Comparison of ENCODE assay signal across 21 cellular contexts in the genomic region with DNA sequence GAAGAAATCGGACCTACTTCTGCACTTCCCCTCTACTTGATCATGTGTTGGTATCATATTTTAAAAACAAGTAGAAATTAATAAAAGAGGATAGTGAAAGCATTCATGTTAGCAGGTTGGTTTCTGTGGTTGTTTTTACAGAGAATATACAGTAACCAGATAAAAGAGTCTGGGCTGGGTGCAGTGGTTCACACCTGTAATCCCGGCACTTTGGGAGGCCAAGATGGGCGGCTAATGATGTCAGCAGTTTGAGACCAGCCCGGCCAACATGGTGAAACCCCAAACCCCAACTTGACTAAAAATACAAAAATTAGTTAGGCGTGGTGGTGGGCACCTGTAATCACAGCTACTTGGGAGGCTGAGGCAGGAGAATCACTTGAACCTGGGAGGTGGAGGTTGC. TPM values are rescaled to one million over a fixed set of nuclear protein-coding genes. Genes with fewer than 3 reads are reported as not detected.
DNase-seq lines count a peak whose midpoint lies in the region; ATAC-seq and TF ChIP-seq lines count a peak whose summit lies in the region.
"Had no signal": no experiment of that assay in that cellular context is flagged by ENCODE, and none has a peak within 500 bp of the region (broad histone marks: within the 10 kb centered on the region; RNA-seq: fewer than 3 reads in every experiment).

No MANE protein-coding gene starts in this region.

- H3K27me3 ChIP-seq in CD8-positive, alpha-beta T cell (ENCODE audit: insufficient read depth, low read length), result no peaks in the 10 kb centered on the region
- H3K27me3 ChIP-seq: esophagus squamous epithelium, right atrium auricular region, tibial artery had no signal

- H3K36me3 ChIP-seq in CD8-positive, alpha-beta T cell (ENCODE audit: insufficient read depth, low read length), result no peaks in the 10 kb centered on the region
- H3K36me3 ChIP-seq: esophagus squamous epithelium, right atrium auricular region, tibial artery had no signal

- peak; percentile 58 for ATAC-seq in CD8-positive, alpha-beta T cell
- ATAC-seq in WTC11 (no peak), HG03196 (IDR thresholded peaks at IDR 0.05; ENCODE audit: unreplicated experiment) (no peak)
- peak; percentile 96 for ATAC-seq in effector memory CD8-positive, alpha-beta T cell (replicated peaks)

- no peak for TF ChIP-seq CTCF in CD8-positive, alpha-beta T cell (IDR thresholded peaks at IDR 0.05)
- no peak for TF ChIP-seq CTCF in WTC11 (IDR thresholded peaks at IDR 0.05)

- H3K27ac ChIP-seq in CD8-positive, alpha-beta T cell (ENCODE audit: low read depth, low read length), result no peak overlapping the region
- H3K27ac ChIP-seq: esophagus squamous epithelium, right atrium auricular region, tibial artery had no signal

- no peaks in the 10 kb centered on the region for H3K9me3 ChIP-seq in CD8-positive, alpha-beta T cell (ENCODE audit: low read length)
- H3K9me3 ChIP-seq: esophagus squamous epithelium, right atrium auricular region, tibial artery had no signal

- H3K27me3 Mint-ChIP-seq in activated T-cell treated with anti-CD3 and anti-CD28 coated beads, Interleukin-2, amount 50 U/mL, for 24 hours, result peaks cover 32% of the 10 kb centered on the region
- peaks cover 5% of the 10 kb centered on the region for H3K27me3 Mint-ChIP-seq in CD8-positive, alpha-beta T cell (ENCODE audit: low read depth)
- no peaks in the 10 kb centered on the region for H3K27me3 Mint-ChIP-seq in WTC11 (ENCODE audit: low read depth)
- peaks cover 35 to 38% of the 10 kb centered on the region in 2 donors for H3K27me3 Mint-ChIP-seq in effector memory CD8-positive, alpha-beta T cell

- no peaks in the 10 kb centered on the region for H3K9me3 Mint-ChIP-seq in activated T-cell treated with anti-CD3 and anti-CD28 coated beads, Interleukin-2, amount 50 U/mL, for 24 hours
- H3K9me3 Mint-ChIP-seq in CD8-positive, alpha-beta T cell, result no peaks in the 10 kb centered on the region
- no peaks in the 10 kb centered on the region for H3K9me3 Mint-ChIP-seq in WTC11
- H3K9me3 Mint-ChIP-seq in effector memory CD8-positive, alpha-beta T cell, result no peaks in the 10 kb centered on the region

- H3K4me1 ChIP-seq in CD8-positive, alpha-beta T cell (ENCODE audit: insufficient read depth, low read length), result no peaks in the 10 kb centered on the region

- CTCF ChIA-PET in CD8-positive, alpha-beta T cell (lab: Charles Lee), result no interaction called here
- CTCF ChIA-PET in WTC11 (lab: Charles Lee), result no interaction called here

- H3K27ac Mint-ChIP-seq in activated T-cell treated with anti-CD3 and anti-CD28 coated beads, Interleukin-2, amount 50 U/mL, for 24 hours, result no peak overlapping the region
- no peak overlapping the region for H3K27ac Mint-ChIP-seq in CD8-positive, alpha-beta T cell
- H3K27ac Mint-ChIP-seq in WTC11, result 0 out of 2 replicates have a peak overlapping the region, but pooled peaks have one; percentile 32
- no peak overlapping the region for H3K27ac Mint-ChIP-seq in effector memory CD8-positive, alpha-beta T cell

- no peaks in the 10 kb centered on the region for H3K36me3 Mint-ChIP-seq in activated T-cell treated with anti-CD3 and anti-CD28 coated beads, Interleukin-2, amount 50 U/mL, for 24 hours (ENCODE audit: low read depth)
- H3K36me3 Mint-ChIP-seq in CD8-positive, alpha-beta T cell, result no peaks in the 10 kb centered on the region
- H3K36me3 Mint-ChIP-seq in WTC11, result no peaks in the 10 kb centered on the region
- no peaks in the 10 kb centered on the region for H3K36me3 Mint-ChIP-seq in effector memory CD8-positive, alpha-beta T cell (ENCODE audit: insufficient read depth)

- intact Hi-C loops in CD8-positive, alpha-beta T cell (cut with DNase I, micrococcal nuclease), result no loop called here

- DNase-seq in activated T-cell treated with anti-CD3 and anti-CD28 coated beads for 48 hours (ENCODE audit: low read depth), result peak; percentile 9
- DNase-seq in activated T-cell treated with anti-CD3 and anti-CD28 coated beads, Interleukin-2, amount 50 U/mL, for 24 hours, result no peak
- peak in 2 of 7 experiments; percentile 8 to 57 for DNase-seq in CD8-positive, alpha-beta T cell
- no peak for DNase-seq in WTC11 (ENCODE audit: low spot score)
- DNase-seq in effector memory CD8-positive, alpha-beta T cell, result peak; percentile 14 to 32 (median 16)
- DNase-seq in NCI-H1105 treated with DMSO at 0.1 percent for 48 hours (lab: John Stamatoyannopoulos, UW), result no peak
- no peak for DNase-seq in SHP77 treated with DMSO at 0.1 percent for 48 hours (lab: John Stamatoyannopoulos, UW)
- DNase-seq: activated effector memory CD4-positive, alpha-beta T cell treated with anti-CD3 and anti-CD28 coated beads, Interleukin-2, amount 50 U/mL, for 16 hours; DMS53; effector memory CD4-positive, alpha-beta T cell; esophagus squamous epithelium; kidney; MV-4-11; NCI-H1694 treated with DMSO at 0.1 percent for 48 hours; NCI-H2227 treated with DMSO at 0.1 percent for 48 hours; NCI-H774; stimulated activated naive CD4-positive, alpha-beta T cell treated with Interleukin-2 at 50 U/mL for 16 hours; SW 1271; tibial artery had no signal

- POLR2A ChIA-PET in CD8-positive, alpha-beta T cell (lab: Charles Lee), result no interaction called here
- POLR2A ChIA-PET in WTC11 (lab: Charles Lee), result interaction anchor here (0.6 kb wide), 1 partner anchor 18 kb away, joined by 3 read pairs; no protein-coding TSS in a partner anchor

- H3K4me1 Mint-ChIP-seq in activated T-cell treated with anti-CD3 and anti-CD28 coated beads, Interleukin-2, amount 50 U/mL, for 24 hours (ENCODE audit: low read depth), result peaks cover 26% of the 10 kb centered on the region
- H3K4me1 Mint-ChIP-seq in CD8-positive, alpha-beta T cell (ENCODE audit: low read depth), result peaks cover 17% of the 10 kb centered on the region
- H3K4me1 Mint-ChIP-seq in WTC11, result peaks cover 35% of the 10 kb centered on the region
- H3K4me1 Mint-ChIP-seq in effector memory CD8-positive, alpha-beta T cell (ENCODE audit: low read depth in 2 of 2), result peaks cover 10 to 12% of the 10 kb centered on the region in 2 donors

- no peak overlapping the region for H3K4me3 Mint-ChIP-seq in activated T-cell treated with anti-CD3 and anti-CD28 coated beads, Interleukin-2, amount 50 U/mL, for 24 hours
- peak overlapping the region; percentile 32 for H3K4me3 Mint-ChIP-seq in CD8-positive, alpha-beta T cell
- H3K4me3 Mint-ChIP-seq in WTC11, result no peak overlapping the region
- peak overlapping the region; percentile 34 to 65 for H3K4me3 Mint-ChIP-seq in effector memory CD8-positive, alpha-beta T cell

- no peak overlapping the region for H3K4me3 ChIP-seq in CD8-positive, alpha-beta T cell (ENCODE audit: low read depth, low read length)
- H3K4me3 ChIP-seq: esophagus squamous epithelium, right atrium auricular region, tibial artery had no signal

TF ChIP-seq in WTC11, 78 proteins besides CTCF, POLR2A, EP300 and RAD21 (continues in another document):
- TF ChIP-seq, protein P1, sequence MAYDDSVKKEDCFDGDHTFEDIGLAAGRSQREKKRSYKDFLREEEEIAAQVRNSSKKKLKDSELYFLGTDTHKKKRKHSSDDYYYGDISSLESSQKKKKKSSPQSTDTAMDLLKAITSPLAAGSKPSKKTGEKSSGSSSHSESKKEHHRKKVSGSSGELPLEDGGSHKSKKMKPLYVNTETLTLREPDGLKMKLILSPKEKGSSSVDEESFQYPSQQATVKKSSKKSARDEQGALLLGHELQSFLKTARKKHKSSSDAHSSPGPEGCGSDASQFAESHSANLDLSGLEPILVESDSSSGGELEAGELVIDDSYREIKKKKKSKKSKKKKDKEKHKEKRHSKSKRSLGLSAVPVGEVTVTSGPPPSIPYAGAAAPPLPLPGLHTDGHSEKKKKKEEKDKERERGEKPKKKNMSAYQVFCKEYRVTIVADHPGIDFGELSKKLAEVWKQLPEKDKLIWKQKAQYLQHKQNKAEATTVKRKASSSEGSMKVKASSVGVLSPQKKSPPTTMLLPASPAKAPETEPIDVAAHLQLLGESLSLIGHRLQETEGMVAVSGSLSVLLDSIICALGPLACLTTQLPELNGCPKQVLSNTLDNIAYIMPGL (CRISPR knock-in tag; IDR thresholded peaks at IDR 0.05), result no peak
- TF ChIP-seq FOXP1 (CRISPR knock-in tag; IDR thresholded peaks at IDR 0.05; ENCODE audit: borderline replicate concordance) (no peak), FOXK1 (CRISPR knock-in tag; IDR thresholded peaks at IDR 0.05) (no peak), FOXJ3 (CRISPR knock-in tag; IDR thresholded peaks at IDR 0.05; ENCODE audit: borderline replicate concordance) (no peak), NFE2L1 (CRISPR knock-in tag; IDR thresholded peaks at IDR 0.05) (no peak)
- TF ChIP-seq, protein P2, sequence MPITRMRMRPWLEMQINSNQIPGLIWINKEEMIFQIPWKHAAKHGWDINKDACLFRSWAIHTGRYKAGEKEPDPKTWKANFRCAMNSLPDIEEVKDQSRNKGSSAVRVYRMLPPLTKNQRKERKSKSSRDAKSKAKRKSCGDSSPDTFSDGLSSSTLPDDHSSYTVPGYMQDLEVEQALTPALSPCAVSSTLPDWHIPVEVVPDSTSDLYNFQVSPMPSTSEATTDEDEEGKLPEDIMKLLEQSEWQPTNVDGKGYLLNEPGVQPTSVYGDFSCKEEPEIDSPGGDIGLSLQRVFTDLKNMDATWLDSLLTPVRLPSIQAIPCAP (CRISPR knock-in tag; IDR thresholded peaks at IDR 0.05), result no peak
- TF ChIP-seq, protein P3, sequence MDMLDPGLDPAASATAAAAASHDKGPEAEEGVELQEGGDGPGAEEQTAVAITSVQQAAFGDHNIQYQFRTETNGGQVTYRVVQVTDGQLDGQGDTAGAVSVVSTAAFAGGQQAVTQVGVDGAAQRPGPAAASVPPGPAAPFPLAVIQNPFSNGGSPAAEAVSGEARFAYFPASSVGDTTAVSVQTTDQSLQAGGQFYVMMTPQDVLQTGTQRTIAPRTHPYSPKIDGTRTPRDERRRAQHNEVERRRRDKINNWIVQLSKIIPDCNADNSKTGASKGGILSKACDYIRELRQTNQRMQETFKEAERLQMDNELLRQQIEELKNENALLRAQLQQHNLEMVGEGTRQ (CRISPR knock-in tag; IDR thresholded peaks at IDR 0.05), result no peak
- TF ChIP-seq, protein P4, sequence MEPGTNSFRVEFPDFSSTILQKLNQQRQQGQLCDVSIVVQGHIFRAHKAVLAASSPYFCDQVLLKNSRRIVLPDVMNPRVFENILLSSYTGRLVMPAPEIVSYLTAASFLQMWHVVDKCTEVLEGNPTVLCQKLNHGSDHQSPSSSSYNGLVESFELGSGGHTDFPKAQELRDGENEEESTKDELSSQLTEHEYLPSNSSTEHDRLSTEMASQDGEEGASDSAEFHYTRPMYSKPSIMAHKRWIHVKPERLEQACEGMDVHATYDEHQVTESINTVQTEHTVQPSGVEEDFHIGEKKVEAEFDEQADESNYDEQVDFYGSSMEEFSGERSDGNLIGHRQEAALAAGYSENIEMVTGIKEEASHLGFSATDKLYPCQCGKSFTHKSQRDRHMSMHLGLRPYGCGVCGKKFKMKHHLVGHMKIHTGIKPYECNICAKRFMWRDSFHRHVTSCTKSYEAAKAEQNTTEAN (CRISPR knock-in tag; IDR thresholded peaks at IDR 0.05), result no peak

RNA-seq across cellular contexts. Expression of a gene that starts 55.9 kb away (rescaled TPM):
- total RNA-seq in CD8-positive, alpha-beta T cell, result 1 to 10 TPM; 1.3 to 2.1 TPM
- total RNA-seq in WTC11 (2021), result 61.9 to 72.8 TPM (median 68.8 TPM) in 3 replicates

Comparison
In these comparisons a context has a peak if more than half of its experiments do, and no peak if none do; other contexts are left out.
1. DNase-seq: peak in activated T-cell treated with anti-CD3 and anti-CD28 coated beads for 48 hours (single experiment) and effector memory CD8-positive, alpha-beta T cell (3 of 3); none in activated T-cell treated with anti-CD3 and anti-CD28 coated beads, Interleukin-2, amount 50 U/mL, for 24 hours (single experiment), WTC11 (single experiment), NCI-H1105 treated with DMSO at 0.1 percent for 48 hours (single experiment) and SHP77 treated with DMSO at 0.1 percent for 48 hours (single experiment).
2. H3K4me3 Mint-ChIP-seq: peak in CD8-positive, alpha-beta T cell (single experiment) and effector memory CD8-positive, alpha-beta T cell (2 of 2); none in activated T-cell treated with anti-CD3 and anti-CD28 coated beads, Interleukin-2, amount 50 U/mL, for 24 hours (single experiment) and WTC11 (single experiment).
3. ATAC-seq: peak in CD8-positive, alpha-beta T cell (single experiment) and effector memory CD8-positive, alpha-beta T cell (single experiment); none in WTC11 (single experiment) and HG03196 (single experiment).
4. RNA of a gene that starts 55.9 kb away (total RNA-seq): 61.9 to 72.8 TPM in WTC11; 1.3 to 2.1 TPM in CD8-positive, alpha-beta T cell; every median in the first group is over 10 times any median in the second.